23 cellular contexts compared by ENCODE assay signal in genomic region chr10:52984169-52984568, GRCh38.
"Had no signal": no experiment of that assay in that cellular context is flagged by ENCODE, and none has a peak within 500 bp of the region (broad histone marks: within the 10 kb centered on the region; RNA-seq: fewer than 3 reads in every experiment).

No MANE protein-coding gene starts in this region.

- FAIRE-seq: endometrium, frontal cortex, islet of Langerhans, pancreas had no signal

- H3K4me3 ChIP-seq: colonic mucosa, left ventricle myocardium inferior, lung, pancreas, psoas muscle, right atrium auricular region, spleen, testis, transverse colon had no signal

- H3K4me1 Mint-ChIP-seq: naive thymus-derived CD4-positive, alpha-beta T cell had no signal

- H3K4me3 Mint-ChIP-seq: activated naive CD8-positive, alpha-beta T cell; naive thymus-derived CD4-positive, alpha-beta T cell had no signal

- ATAC-seq: naive thymus-derived CD4-positive, alpha-beta T cell; pancreas; psoas muscle had no signal

- H3K27ac ChIP-seq: colonic mucosa, left ventricle myocardium inferior, pancreas, psoas muscle, right atrium auricular region, spleen, testis, transverse colon had no signal

- H3K4me1 ChIP-seq: left ventricle myocardium inferior, pancreas, psoas muscle, right atrium auricular region, spleen, testis had no signal

- DNase-seq: activated CD4-positive, alpha-beta T cell treated with anti-CD3 and anti-CD28 coated beads for 4 hours; activated CD4-positive, alpha-beta T cell treated with anti-CD3 and anti-CD28 coated beads, Interleukin-2, amount 50 U/mL, for 4 hours; activated effector memory CD4-positive, alpha-beta T cell treated with Interleukin-2 at 50 U/mL for 16 hours; activated naive CD4-positive, alpha-beta T cell treated with Interleukin-2 at 50 U/mL for 16 hours; anterior cingulate cortex; colonic mucosa; effector CD8-positive, alpha-beta T cell; left ventricle myocardium inferior; midbrain; naive thymus-derived CD4-positive, alpha-beta T cell; nucleus accumbens; pancreas; psoas muscle; spleen; stimulated activated naive CD4-positive, alpha-beta T cell treated with Interleukin-2 at 50 U/mL for 16 hours; testis; transverse colon had no signal

- H3K27ac Mint-ChIP-seq: activated naive CD8-positive, alpha-beta T cell; naive thymus-derived CD4-positive, alpha-beta T cell had no signal

- H3K27me3 ChIP-seq: colonic mucosa, pancreas, right atrium auricular region, spleen, testis, transverse colon had no signal

- H3K9me3 ChIP-seq: colonic mucosa, left ventricle myocardium inferior, pancreas, psoas muscle, right atrium auricular region, spleen, testis, transverse colon had no signal

- H3K36me3 Mint-ChIP-seq: activated naive CD8-positive, alpha-beta T cell; naive thymus-derived CD4-positive, alpha-beta T cell had no signal

- H3K36me3 ChIP-seq: colonic mucosa, left ventricle myocardium inferior, pancreas, right atrium auricular region, spleen, transverse colon had no signal

- H3K27me3 Mint-ChIP-seq: activated naive CD8-positive, alpha-beta T cell; naive thymus-derived CD4-positive, alpha-beta T cell had no signal
